16 cellular contexts compared by ENCODE assay signal in the genomic region with DNA sequence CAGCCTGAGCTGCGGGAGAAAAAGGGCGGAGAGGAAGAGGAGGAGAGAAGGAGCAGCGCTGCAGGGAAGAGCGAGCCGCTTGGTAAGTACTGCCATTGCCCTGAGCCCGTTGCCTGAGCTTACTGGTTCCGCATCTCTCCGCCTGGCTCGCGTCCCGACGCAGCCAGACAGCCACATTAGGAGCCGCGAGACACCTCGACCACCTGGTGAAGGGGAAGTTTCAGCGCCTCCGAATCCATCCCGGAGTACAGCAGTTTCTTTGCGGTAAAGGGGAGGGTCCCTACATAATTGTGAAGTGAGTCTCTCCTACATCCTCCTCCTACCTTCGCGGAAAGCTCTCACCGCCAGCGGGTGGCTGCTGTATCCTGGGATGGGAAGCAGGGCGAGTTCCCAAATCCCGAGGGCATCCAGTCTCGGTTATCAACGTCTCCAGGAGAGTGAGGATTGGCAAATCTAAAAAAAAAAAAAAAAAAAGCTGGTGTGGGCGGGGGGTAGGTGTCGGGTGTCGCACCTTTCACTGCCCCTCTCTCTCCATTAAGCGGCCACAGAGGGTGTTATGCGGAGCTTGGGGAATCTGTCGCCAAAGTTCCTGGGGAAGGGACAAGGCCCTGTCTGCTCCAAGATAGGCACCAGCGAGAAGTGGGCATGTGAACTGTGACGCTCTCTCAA. TPM values are rescaled to one million over a fixed set of nuclear protein-coding genes. Genes with fewer than 3 reads are reported as not detected.
DNase-seq lines count a peak whose midpoint lies in the region; ATAC-seq and TF ChIP-seq lines count a peak whose summit lies in the region.
"Had no signal": no experiment of that assay in that cellular context is flagged by ENCODE, and none has a peak within 500 bp of the region (broad histone marks: within the 10 kb centered on the region; RNA-seq: fewer than 3 reads in every experiment).

No MANE protein-coding gene starts in this region.

- H3K4me1 Mint-ChIP-seq in mesothelial cell of epicardium: no peaks in the 10 kb centered on the region
- H3K4me1 Mint-ChIP-seq: CD8-positive, alpha-beta memory T cell had no signal

- H3K9me3 Mint-ChIP-seq in mesothelial cell of epicardium: peaks cover 5% of the 10 kb centered on the region
- H3K9me3 Mint-ChIP-seq: CD8-positive, alpha-beta memory T cell had no signal

- no peak for TF ChIP-seq POLR2A in body of pancreas (IDR thresholded peaks at IDR 0.05)

- peaks cover 34% of the 10 kb centered on the region for H3K27me3 Mint-ChIP-seq in mesothelial cell of epicardium (ENCODE audit: low read depth)

- ATAC-seq in Right ventricle myocardium inferior (peak; percentile 57), Right ventricle myocardium superior (ENCODE audit: poor library complexity) (no peak), HG03439 (IDR thresholded peaks at IDR 0.05; ENCODE audit: unreplicated experiment) (no peak), body of pancreas (no peak)
- ATAC-seq: K562 had no signal

- H3K36me3 ChIP-seq in body of pancreas (replicated peaks in 1 of 2; ENCODE audit: insufficient read depth in 1 of 2, low read depth in 2 of 2): no peaks in the 10 kb centered on the region

- H3K4me1 ChIP-seq in body of pancreas: no peaks in the 10 kb centered on the region

- intact Hi-C loops in Right ventricle myocardium inferior (cut with DNase I) (no loop called here), Right ventricle myocardium superior (cut with DNase I) (no loop called here), body of pancreas (cut with DNase I) (no loop called here)

- TF ChIP-seq CTCF in epithelial cell of proximal tubule (conservative IDR thresholded peaks at IDR 0.05; ENCODE audit: low read depth, low read length) (no peak), mesothelial cell of epicardium (IDR thresholded peaks at IDR 0.05; ENCODE audit: unreplicated experiment) (no peak), body of pancreas (IDR thresholded peaks at IDR 0.05) (no peak)

- H3K4me3 ChIP-seq in epithelial cell of proximal tubule (ENCODE audit: low read depth, low read length): peak overlapping the region; percentile 19
- H3K4me3 ChIP-seq in body of pancreas: no peak overlapping the region
- H3K4me3 ChIP-seq: K562 had no signal

- 3 to 14% methylated on average over 11 to 32 of the region's 35 CpGs for WGBS in body of pancreas, 2 donors

- H3K27me3 ChIP-seq in body of pancreas: no peaks in the 10 kb centered on the region

- no peak overlapping the region for H3K27ac ChIP-seq in body of pancreas
- H3K27ac ChIP-seq in caudate nucleus (ENCODE audit: low read depth, low read length): no peak overlapping the region
- H3K27ac ChIP-seq: VCaP had no signal

- H3K9me3 ChIP-seq in body of pancreas: no peaks in the 10 kb centered on the region

- no peaks in the 10 kb centered on the region for H3K36me3 Mint-ChIP-seq in mesothelial cell of epicardium
- H3K36me3 Mint-ChIP-seq: CD8-positive, alpha-beta memory T cell had no signal

- H3K27ac Mint-ChIP-seq in mesothelial cell of epicardium: no peak overlapping the region
- H3K27ac Mint-ChIP-seq: CD8-positive, alpha-beta memory T cell had no signal

- H3K4me3 Mint-ChIP-seq in mesothelial cell of epicardium: peak overlapping the region; percentile 61
- H3K4me3 Mint-ChIP-seq: CD8-positive, alpha-beta memory T cell had no signal

- no peak for DNase-seq in Right ventricle myocardium inferior (ENCODE audit: missing footprints)
- DNase-seq in Right ventricle myocardium superior: no peak
- DNase-seq in epithelial cell of proximal tubule (ENCODE audit: low read depth): no peak
- no peak for DNase-seq in mesothelial cell of epicardium (ENCODE audit: low spot score in 2 of 2, unreplicated experiment in 2 of 2)
- DNase-seq in body of pancreas: no peak
- DNase-seq in caudate nucleus (lab: John Stamatoyannopoulos, UW): no peak
- no peak for DNase-seq in COLO829 (ENCODE audit: low spot score)
- DNase-seq: activated naive CD4-positive, alpha-beta T cell; CD8-positive, alpha-beta memory T cell; effector memory CD4-positive, alpha-beta T cell; NCI-H1048; stimulated activated CD4-positive, alpha-beta T cell treated with anti-CD3 and anti-CD28 coated beads, Interleukin-15, amount 100 ng/mL, for 24 hours had no signal

RNA-seq across cellular contexts. Expression of a gene that starts 7.9 kb away (rescaled TPM):
- total RNA-seq in Right ventricle myocardium inferior (0.38 TPM), Right ventricle myocardium superior (not detected), epithelial cell of proximal tubule (not detected in 2 replicates), mesothelial cell of epicardium (0.09 TPM in 1 of 3 replicates, not detected in the others), body of pancreas (not detected)
- total RNA-seq: CD8-positive, alpha-beta memory T cell; G401; K562 had no signal
